ENCODE assay signal across 12 cellular contexts in genomic region chr15:90033448-90033847, GRCh38. TPM values are rescaled to one million over a fixed set of nuclear protein-coding genes. Genes with fewer than 3 reads are reported as not detected.
DNase-seq lines count a peak whose midpoint lies in the region; ATAC-seq and TF ChIP-seq lines count a peak whose summit lies in the region.
"Had no signal": no experiment of that assay in that cellular context is flagged by ENCODE, and none has a peak within 500 bp of the region (broad histone marks: within the 10 kb centered on the region; RNA-seq: fewer than 3 reads in every experiment).

No MANE protein-coding gene starts in this region.

- no peak for ATAC-seq in activated CD8-positive, alpha-beta memory T cell treated with anti-CD3 and anti-CD28 coated beads, Interleukin-2, amount 10 ng/mL, durations not matched to agents 7 days and 5 days
- no peak for ATAC-seq in activated T-helper 17 cell treated with anti-CD3 and anti-CD28 coated beads, Interleukin-2, amount 50 U/mL, for 72 hours (replicated peaks)
- ATAC-seq in stimulated activated memory B cell treated with anti-CD40 and anti-IgM and Interleukin-4, amounts not matched to agents 10 μg/mL and 1 μg/mL and 100 μg/mL, for 72 hours = no peak
- no peak for ATAC-seq in SK-N-SH treated with all-trans-retinoic acid at 6 μM for 48 hours

- no peak overlapping the region for H3K4me3 Mint-ChIP-seq in activated CD8-positive, alpha-beta memory T cell treated with anti-CD3 and anti-CD28 coated beads, Interleukin-2, amount 10 ng/mL, durations not matched to agents 7 days and 5 days
- peak overlapping the region; percentile 55 for H3K4me3 Mint-ChIP-seq in activated T-helper 17 cell treated with anti-CD3 and anti-CD28 coated beads, Interleukin-2, amount 50 U/mL, for 72 hours
- no peak overlapping the region for H3K4me3 Mint-ChIP-seq in stimulated activated memory B cell treated with anti-CD40 and anti-IgM and Interleukin-4, amounts not matched to agents 10 μg/mL and 1 μg/mL and 100 μg/mL, for 72 hours

- CTCF ChIA-PET in activated CD8-positive, alpha-beta memory T cell treated with anti-CD3 and anti-CD28 coated beads, Interleukin-2, amount 10 ng/mL, durations not matched to agents 7 days and 5 days (lab: Charles Lee) = interaction anchor here (0.8 to 1.2 kb wide), 3 partner anchors 11 to 139 kb away, joined by 3 to 4 read pairs (median 3); partner anchors contain the start of gene AP3S2

- H3K9me3 Mint-ChIP-seq in activated CD8-positive, alpha-beta memory T cell treated with anti-CD3 and anti-CD28 coated beads, Interleukin-2, amount 10 ng/mL, durations not matched to agents 7 days and 5 days (ENCODE audit: low read depth) = no peaks in the 10 kb centered on the region
- H3K9me3 Mint-ChIP-seq in activated T-helper 17 cell treated with anti-CD3 and anti-CD28 coated beads, Interleukin-2, amount 50 U/mL, for 72 hours = no peaks in the 10 kb centered on the region
- peaks cover 5% of the 10 kb centered on the region for H3K9me3 Mint-ChIP-seq in stimulated activated memory B cell treated with anti-CD40 and anti-IgM and Interleukin-4, amounts not matched to agents 10 μg/mL and 1 μg/mL and 100 μg/mL, for 72 hours

- H3K27ac ChIP-seq in layer of hippocampus (ENCODE audit: low read depth, low read length) = peak overlapping the region; percentile 15

- H3K36me3 Mint-ChIP-seq in activated CD8-positive, alpha-beta memory T cell treated with anti-CD3 and anti-CD28 coated beads, Interleukin-2, amount 10 ng/mL, durations not matched to agents 7 days and 5 days = peaks cover 11% of the 10 kb centered on the region
- no peaks in the 10 kb centered on the region for H3K36me3 Mint-ChIP-seq in activated T-helper 17 cell treated with anti-CD3 and anti-CD28 coated beads, Interleukin-2, amount 50 U/mL, for 72 hours (ENCODE audit: low read depth)
- H3K36me3 Mint-ChIP-seq in stimulated activated memory B cell treated with anti-CD40 and anti-IgM and Interleukin-4, amounts not matched to agents 10 μg/mL and 1 μg/mL and 100 μg/mL, for 72 hours = peaks cover 18% of the 10 kb centered on the region

- H3K27me3 Mint-ChIP-seq in activated CD8-positive, alpha-beta memory T cell treated with anti-CD3 and anti-CD28 coated beads, Interleukin-2, amount 10 ng/mL, durations not matched to agents 7 days and 5 days = no peaks in the 10 kb centered on the region
- H3K27me3 Mint-ChIP-seq in activated T-helper 17 cell treated with anti-CD3 and anti-CD28 coated beads, Interleukin-2, amount 50 U/mL, for 72 hours = no peaks in the 10 kb centered on the region
- no peaks in the 10 kb centered on the region for H3K27me3 Mint-ChIP-seq in stimulated activated memory B cell treated with anti-CD40 and anti-IgM and Interleukin-4, amounts not matched to agents 10 μg/mL and 1 μg/mL and 100 μg/mL, for 72 hours

- H3K27ac Mint-ChIP-seq in activated CD8-positive, alpha-beta memory T cell treated with anti-CD3 and anti-CD28 coated beads, Interleukin-2, amount 10 ng/mL, durations not matched to agents 7 days and 5 days = peak overlapping the region; percentile 79
- H3K27ac Mint-ChIP-seq in activated T-helper 17 cell treated with anti-CD3 and anti-CD28 coated beads, Interleukin-2, amount 50 U/mL, for 72 hours = peak overlapping the region; percentile 71
- peak overlapping the region; percentile 92 for H3K27ac Mint-ChIP-seq in stimulated activated memory B cell treated with anti-CD40 and anti-IgM and Interleukin-4, amounts not matched to agents 10 μg/mL and 1 μg/mL and 100 μg/mL, for 72 hours

- H3K27me3 ChIP-seq in layer of hippocampus (ENCODE audit: control insufficient read depth, insufficient read depth, low read length) = no peaks in the 10 kb centered on the region

- peaks cover 63% of the 10 kb centered on the region for H3K4me1 Mint-ChIP-seq in activated CD8-positive, alpha-beta memory T cell treated with anti-CD3 and anti-CD28 coated beads, Interleukin-2, amount 10 ng/mL, durations not matched to agents 7 days and 5 days
- H3K4me1 Mint-ChIP-seq in activated T-helper 17 cell treated with anti-CD3 and anti-CD28 coated beads, Interleukin-2, amount 50 U/mL, for 72 hours = peaks cover 46% of the 10 kb centered on the region
- H3K4me1 Mint-ChIP-seq in stimulated activated memory B cell treated with anti-CD40 and anti-IgM and Interleukin-4, amounts not matched to agents 10 μg/mL and 1 μg/mL and 100 μg/mL, for 72 hours = peaks cover 72% of the 10 kb centered on the region

- no peak for DNase-seq in activated CD8-positive, alpha-beta memory T cell treated with anti-CD3 and anti-CD28 coated beads, Interleukin-2, amount 10 ng/mL, durations not matched to agents 7 days and 5 days
- no peak for DNase-seq in activated CD8-positive, alpha-beta memory T cell treated with anti-CD3 and anti-CD28 coated beads for 24 hours
- no peak for DNase-seq in NCI-H2196 treated with DMSO at 0.1 percent for 48 hours (lab: John Stamatoyannopoulos, UW; ENCODE audit: unreplicated experiment)
- DNase-seq in stimulated activated naive CD4-positive, alpha-beta T cell treated with Interleukin-2 at 50 U/mL for 16 hours (lab: John Stamatoyannopoulos, UW) = no peak
- DNase-seq: dermis blood vessel endothelial cell; NCI-H1092 treated with DMSO at 0.1 percent for 48 hours; stimulated activated CD4-positive, alpha-beta T cell treated with anti-CD3 and anti-CD28 coated beads, Interleukin-15, amount 100 ng/mL, for 24 hours; substantia nigra had no signal

TF ChIP-seq in SK-N-SH treated with all-trans-retinoic acid at 6 μM for 48 hours, 23 proteins besides CTCF, POLR2A, EP300 and RAD21 (continues in another document):
- TF ChIP-seq ARNTL (CRISPR knock-in tag; IDR thresholded peaks at IDR 0.05; ENCODE audit: borderline replicate concordance, low read depth) (no peak), ZNF565 (CRISPR knock-in tag; conservative IDR thresholded peaks at IDR 0.05; ENCODE audit: low read depth) (no peak), POU6F1 (CRISPR knock-in tag; IDR thresholded peaks at IDR 0.05; ENCODE audit: borderline replicate concordance, low read depth) (no peak), GLIS3 (CRISPR knock-in tag; IDR thresholded peaks at IDR 0.05) (no peak), CSRNP3 (CRISPR knock-in tag; IDR thresholded peaks at IDR 0.05) (no peak), ZC3H10 (CRISPR knock-in tag; IDR thresholded peaks at IDR 0.05) (no peak), TCF4 (CRISPR knock-in tag; IDR thresholded peaks at IDR 0.05; ENCODE audit: borderline replicate concordance) (no peak), ZFP3 (CRISPR knock-in tag; IDR thresholded peaks at IDR 0.05) (no peak), TOX (CRISPR knock-in tag; IDR thresholded peaks at IDR 0.05; ENCODE audit: borderline replicate concordance) (no peak), ZFP30 (CRISPR knock-in tag; IDR thresholded peaks at IDR 0.05) (no peak), ISL1 (CRISPR knock-in tag; IDR thresholded peaks at IDR 0.05) (no peak), ZNF70 (CRISPR knock-in tag; IDR thresholded peaks at IDR 0.05) (no peak), OSR1 (CRISPR knock-in tag; IDR thresholded peaks at IDR 0.05) (no peak), SNAI2 (CRISPR knock-in tag; IDR thresholded peaks at IDR 0.05) (no peak), CSDC2 (CRISPR knock-in tag; IDR thresholded peaks at IDR 0.05) (no peak)

RNA-seq across cellular contexts. Expression of gene ZNF710, which starts 32.3 kb away (rescaled TPM):
- total RNA-seq in activated CD8-positive, alpha-beta memory T cell treated with anti-CD3 and anti-CD28 coated beads, Interleukin-2, amount 10 ng/mL, durations not matched to agents 7 days and 5 days = 10 to 100 TPM; 14.1 to 16.6 TPM
- 10 to 100 TPM; 12.2 to 15.4 TPM for total RNA-seq in activated T-helper 17 cell treated with anti-CD3 and anti-CD28 coated beads, Interleukin-2, amount 50 U/mL, for 72 hours
